In genomic region chr11:23897453-23898289, GRCh38 we compare ENCODE assay signal across 11 cellular contexts.
A peak's percentile ranks its signal among the peaks of the same experiment; 100 is the strongest.
DNase-seq lines count a peak whose midpoint lies in the region; ATAC-seq, FAIRE-seq and TF ChIP-seq lines count a peak whose summit lies in the region.
"Had no signal": no experiment of that assay in that cellular context is flagged by ENCODE, and none has a peak within 500 bp of the region (broad histone marks: within the 10 kb centered on the region; RNA-seq: fewer than 3 reads in every experiment).

No MANE protein-coding gene starts in this region.

- FAIRE-seq in bronchial epithelial cell (lab: Jason Lieb, UNC) (no peak), D721Med (lab: Jason Lieb, UNC) (no peak)

- TF ChIP-seq CTCF in OCI-LY3 (IDR thresholded peaks at IDR 0.05; ENCODE audit: low read depth, low read length): no peak
- no peak for TF ChIP-seq CTCF in bronchial epithelial cell (IDR thresholded peaks at IDR 0.05; ENCODE audit: insufficient read depth, low read length, severe bottlenecking)
- TF ChIP-seq CTCF in D721Med (IDR thresholded peaks at IDR 0.05; ENCODE audit: insufficient read depth, missing control alignments): no peak

- no peaks in the 10 kb centered on the region for H4K20me1 ChIP-seq in OCI-LY3 (ENCODE audit: insufficient read depth, low read length)

- no peaks in the 10 kb centered on the region for H3K79me2 ChIP-seq in OCI-LY3 (ENCODE audit: low read length)

- H3K4me3 ChIP-seq in OCI-LY3 (ENCODE audit: low read length) (no peak overlapping the region), bronchial epithelial cell (ENCODE audit: low read depth, low read length) (no peak overlapping the region), mesodermal cell (ENCODE audit: extremely low read depth, insufficient read depth, low read length, poor library complexity, severe bottlenecking) (no peak overlapping the region)
- H3K4me3 ChIP-seq: psoas muscle had no signal

- H3K4me1 ChIP-seq in OCI-LY3 (ENCODE audit: low read length): peaks cover 4% of the 10 kb centered on the region; the same call in 1 of the 2 replicates
- peaks cover 18% of the 10 kb centered on the region for H3K4me1 ChIP-seq in mesodermal cell (ENCODE audit: control insufficient read depth, insufficient read depth, low read length, poor library complexity, severe bottlenecking)
- H3K4me1 ChIP-seq: psoas muscle had no signal

- H3K27me3 ChIP-seq in OCI-LY3 (ENCODE audit: low read depth, low read length): no peaks in the 10 kb centered on the region
- H3K27me3 ChIP-seq in bronchial epithelial cell (ENCODE audit: control insufficient read depth, insufficient read depth, low read length): no peaks in the 10 kb centered on the region

- DNase-seq in AG20443 (ENCODE audit: low spot score) (peak; percentile 61), bronchial epithelial cell (ENCODE audit: low read depth) (peak; percentile 17), D721Med (ENCODE audit: insufficient read length, low spot score) (no peak), NCI-H1105 treated with DMSO at 0.1 percent for 48 hours (lab: John Stamatoyannopoulos, UW) (no peak)
- DNase-seq: psoas muscle, Right ventricle myocardium superior had no signal

- H3K9me3 ChIP-seq in OCI-LY3 (ENCODE audit: insufficient read depth, low read length): no peaks in the 10 kb centered on the region
- H3K9me3 ChIP-seq in mesodermal cell (ENCODE audit: control insufficient read depth, low read length): no peaks in the 10 kb centered on the region
- H3K9me3 ChIP-seq: psoas muscle had no signal

- ATAC-seq in HG03469 (IDR thresholded peaks at IDR 0.05; ENCODE audit: unreplicated experiment): no peak
- ATAC-seq in HG03045 (IDR thresholded peaks at IDR 0.05; ENCODE audit: unreplicated experiment): no peak
- ATAC-seq: psoas muscle, WTC11 had no signal

- 0 out of 2 replicates have a peak overlapping the region, but pooled peaks have one; percentile 28 for H2AFZ ChIP-seq in OCI-LY3 (ENCODE audit: low read depth, low read length)

- H3K36me3 ChIP-seq in OCI-LY3 (replicated peaks; ENCODE audit: low read depth, low read length): no peaks in the 10 kb centered on the region
- H3K36me3 ChIP-seq in bronchial epithelial cell (ENCODE audit: control insufficient read depth, insufficient read depth, low read length): no peaks in the 10 kb centered on the region
- no peaks in the 10 kb centered on the region for H3K36me3 ChIP-seq in mesodermal cell (ENCODE audit: control insufficient read depth, insufficient read depth, low read length)

- no peak overlapping the region for H3K4me2 ChIP-seq in OCI-LY3 (ENCODE audit: low read length)

- H3K9ac ChIP-seq in OCI-LY3 (ENCODE audit: low read length): no peak overlapping the region

- 96 to 100% methylated on average over 3 to 4 of the region's 9 CpGs for WGBS in mesodermal cell (ENCODE audit: insufficient coverage in 2 of 2), 2 experiments

- no peak overlapping the region for H3K27ac ChIP-seq in OCI-LY3 (ENCODE audit: low read length)
- peak overlapping the region; percentile 62 for H3K27ac ChIP-seq in mesodermal cell (ENCODE audit: low read depth, low read length, severe bottlenecking)
- H3K27ac ChIP-seq: psoas muscle had no signal

Comparison
In these comparisons a context has a peak if more than half of its experiments do, and no peak if none do; other contexts are left out.
1. DNase-seq: peak in AG20443 (single experiment) and bronchial epithelial cell (single experiment); none in D721Med (single experiment) and NCI-H1105 treated with DMSO at 0.1 percent for 48 hours (single experiment).